In genomic region chr2:222862915-222863544, GRCh38 we compare ENCODE assay signal across 9 cellular contexts. TPM values are rescaled to one million over a fixed set of nuclear protein-coding genes. Genes with fewer than 3 reads are reported as not detected.
DNase-seq lines count a peak whose midpoint lies in the region; ATAC-seq, FAIRE-seq and TF ChIP-seq lines count a peak whose summit lies in the region.
"Had no signal": no experiment of that assay in that cellular context is flagged by ENCODE, and none has a peak within 500 bp of the region (broad histone marks: within the 10 kb centered on the region; RNA-seq: fewer than 3 reads in every experiment).

No MANE protein-coding gene starts in this region.

- H3K4me2 ChIP-seq in Karpas-422 (ENCODE audit: low read depth, low read length, poor library complexity, severe bottlenecking) = peak overlapping the region; percentile 79

- peaks cover 69% of the 10 kb centered on the region for H3K79me2 ChIP-seq in Karpas-422 (ENCODE audit: low read length)

- in situ Hi-C loops in brain microvascular endothelial cell (cut with HindIII; ENCODE audit: low pct_ligation_motif_present, low sequenced_read_pairs) = loop anchor here (25.0 kb wide), 1 partner anchor 151 kb away; no protein-coding TSS in a partner anchor

- BruUV-seq in A673 (replicated peaks; lab: Mats Ljungman, UMichigan) = no TSS peak

- DNase-seq in A673 (ENCODE audit: low spot score) = peak; percentile 36
- no peak for DNase-seq in Karpas-422
- DNase-seq in brain microvascular endothelial cell = no peak
- DNase-seq in kidney = no peak
- DNase-seq in NCI-H446 (lab: John Stamatoyannopoulos, UW) = no peak
- no peak for DNase-seq in UCSD-AML1 (lab: John Stamatoyannopoulos, UW; ENCODE audit: unreplicated experiment)
- DNase-seq: activated naive CD8-positive, alpha-beta T cell treated with anti-CD3 and anti-CD28 coated beads for 36 hours had no signal

- ATAC-seq in GM19328 (IDR thresholded peaks at IDR 0.05; ENCODE audit: unreplicated experiment) (no peak), GM21526 (IDR thresholded peaks at IDR 0.05; ENCODE audit: low FRiP score, unreplicated experiment) (no peak)

- H3K27ac ChIP-seq in A673 (ENCODE audit: low read depth, low read length, poor library complexity, severe bottlenecking) (peak overlapping the region; percentile 97), Karpas-422 (ENCODE audit: low read length) (no peak overlapping the region), brain microvascular endothelial cell (no peak overlapping the region), kidney (ENCODE audit: low read depth in 2 of 2, low read length in 2 of 2) (no peak overlapping the region)

- intact Hi-C loops in A673 (cut with micrococcal nuclease; ENCODE audit: unreplicated experiment) (loop anchor here (5.0 kb wide), 1 partner anchor 156 kb away; no protein-coding TSS in a partner anchor), kidney (cut with DNase I) (no loop called here)

- CTCF ChIA-PET in A673 (lab: Charles Lee) = no interaction called here

- H3K9me2 ChIP-seq in Karpas-422 (replicated peaks; ENCODE audit: insufficient read depth, low read length) = no peaks in the 10 kb centered on the region

- H3K36me3 ChIP-seq in A673 (ENCODE audit: insufficient read depth, low read length, poor library complexity, severe bottlenecking) (no peaks in the 10 kb centered on the region), Karpas-422 (ENCODE audit: insufficient read depth, low read length) (no peaks in the 10 kb centered on the region), brain microvascular endothelial cell (replicated peaks) (peaks cover 4% of the 10 kb centered on the region), kidney (ENCODE audit: control insufficient read depth in 1 of 2, insufficient read depth in 2 of 2, low read length in 2 of 2) (no peaks in the 10 kb centered on the region)

- H4K20me1 ChIP-seq in Karpas-422 (ENCODE audit: insufficient read depth, low read depth, low read length) = peaks cover 48% of the 10 kb centered on the region

- H3K27me3 ChIP-seq in A673 (replicated peaks; ENCODE audit: insufficient read depth, low read depth, low read length, poor library complexity) = no peaks in the 10 kb centered on the region
- no peaks in the 10 kb centered on the region for H3K27me3 ChIP-seq in Karpas-422 (ENCODE audit: low read length)
- no peaks in the 10 kb centered on the region for H3K27me3 ChIP-seq in brain microvascular endothelial cell (replicated peaks)

- TF ChIP-seq CTCF in A673 (conservative IDR thresholded peaks at IDR 0.05; ENCODE audit: low read depth, low read length) (no peak), brain microvascular endothelial cell (IDR thresholded peaks at IDR 0.05; ENCODE audit: low read depth, low read length, missing control alignments) (no peak), kidney (IDR thresholded peaks at IDR 0.05; ENCODE audit: borderline replicate concordance, extremely low read depth, insufficient read depth) (no peak)

- no peak overlapping the region for H2AFZ ChIP-seq in Karpas-422 (ENCODE audit: low read length)

- H3K4me1 ChIP-seq in A673 (ENCODE audit: insufficient read depth, low read length, poor library complexity, severe bottlenecking) = peaks cover 38% of the 10 kb centered on the region
- H3K4me1 ChIP-seq in Karpas-422 (ENCODE audit: low read length) = peaks cover 56% of the 10 kb centered on the region
- H3K4me1 ChIP-seq in kidney (ENCODE audit: control insufficient read depth in 1 of 2, insufficient read depth in 1 of 2, low read depth in 1 of 2, low read length in 2 of 2) = peaks cover 5 to 9% of the 10 kb centered on the region in 2 donors

- no peak for FAIRE-seq in kidney (lab: Jason Lieb, UNC)

- POLR2A ChIA-PET in A673 (lab: Charles Lee; ENCODE audit: low non-redundant PET) = no interaction called here

- peak overlapping the region; percentile 89 for H3K4me3 ChIP-seq in A673 (ENCODE audit: low read depth, low read length, poor library complexity, severe bottlenecking)
- peak overlapping the region; percentile 70 for H3K4me3 ChIP-seq in Karpas-422 (ENCODE audit: low read length)
- peak overlapping the region; percentile 92 for H3K4me3 ChIP-seq in brain microvascular endothelial cell (ENCODE audit: low read depth, low read length)
- H3K4me3 ChIP-seq in kidney (ENCODE audit: low read length in 2 of 2) = peak overlapping the region; percentile 0 to 3

- H3K9ac ChIP-seq in Karpas-422 (ENCODE audit: low read length) (peak overlapping the region; percentile 88; the same call in 1 of the 2 replicates), kidney (ENCODE audit: low read length in 2 of 2) (no peak overlapping the region)

- H3K9me3 ChIP-seq in A673 (ENCODE audit: low read depth, low read length, poor library complexity, severe bottlenecking) = no peaks in the 10 kb centered on the region
- H3K9me3 ChIP-seq in Karpas-422 (ENCODE audit: low read length) = no peaks in the 10 kb centered on the region
- H3K9me3 ChIP-seq in kidney (ENCODE audit: control insufficient read depth in 1 of 2, low read length in 2 of 2) = no peaks in the 10 kb centered on the region

RNA-seq across cellular contexts. Expression of gene ACSL3, which starts 2.2 kb away (rescaled TPM):
- total RNA-seq in A673 (2021) = 155 and 163 TPM in 2 replicates
- total RNA-seq in Karpas-422 (2014; rRNA removed; shearing (Covaris generic); ENCODE audit: low replicate concordance) = 88.0 and 98.5 TPM in 2 replicates
- 58.8 TPM for total RNA-seq in kidney
- polyA plus RNA-seq in kidney (ENCODE audit: insufficient read depth, low read depth, low replicate concordance) = 33.6 TPM

Comparison
In these comparisons a context has a peak if more than half of its experiments do, and no peak if none do; other contexts are left out.
1. H3K4me3 ChIP-seq: peak in every context shown above with its lines; median percentile 92 in brain microvascular endothelial cell; 89 in A673; 70 in Karpas-422; 2 in kidney.